1 cellular context compared by ENCODE assay signal in genomic region chr17:65557349-65558310, GRCh38.
TF ChIP-seq lines count a peak whose summit lies in the region.

No MANE protein-coding gene starts in this region.

TF ChIP-seq in HepG2, 621 proteins besides CTCF, POLR2A, EP300 and RAD21 (continued from another document and continues in another):
- TF ChIP-seq, protein P1, sequence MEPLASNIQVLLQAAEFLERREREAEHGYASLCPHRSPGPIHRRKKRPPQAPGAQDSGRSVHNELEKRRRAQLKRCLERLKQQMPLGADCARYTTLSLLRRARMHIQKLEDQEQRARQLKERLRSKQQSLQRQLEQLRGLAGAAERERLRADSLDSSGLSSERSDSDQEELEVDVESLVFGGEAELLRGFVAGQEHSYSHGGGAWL (CRISPR knock-in tag; IDR thresholded peaks at IDR 0.05): peak; percentile 43; the same call in 1 of the 2 replicates
- TF ChIP-seq, protein P2, sequence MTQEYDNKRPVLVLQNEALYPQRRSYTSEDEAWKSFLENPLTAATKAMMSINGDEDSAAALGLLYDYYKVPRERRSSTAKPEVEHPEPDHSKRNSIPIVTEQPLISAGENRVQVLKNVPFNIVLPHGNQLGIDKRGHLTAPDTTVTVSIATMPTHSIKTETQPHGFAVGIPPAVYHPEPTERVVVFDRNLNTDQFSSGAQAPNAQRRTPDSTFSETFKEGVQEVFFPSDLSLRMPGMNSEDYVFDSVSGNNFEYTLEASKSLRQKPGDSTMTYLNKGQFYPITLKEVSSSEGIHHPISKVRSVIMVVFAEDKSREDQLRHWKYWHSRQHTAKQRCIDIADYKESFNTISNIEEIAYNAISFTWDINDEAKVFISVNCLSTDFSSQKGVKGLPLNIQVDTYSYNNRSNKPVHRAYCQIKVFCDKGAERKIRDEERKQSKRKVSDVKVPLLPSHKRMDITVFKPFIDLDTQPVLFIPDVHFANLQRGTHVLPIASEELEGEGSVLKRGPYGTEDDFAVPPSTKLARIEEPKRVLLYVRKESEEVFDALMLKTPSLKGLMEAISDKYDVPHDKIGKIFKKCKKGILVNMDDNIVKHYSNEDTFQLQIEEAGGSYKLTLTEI (CRISPR knock-in tag; conservative IDR thresholded peaks at IDR 0.05): no peak
- TF ChIP-seq TCF12 (IDR thresholded peaks at IDR 0.05) (no peak), TCF12 (CRISPR knock-in tag; IDR thresholded peaks at IDR 0.05) (peak; percentile 85), ZNF160 (CRISPR knock-in tag; IDR thresholded peaks at IDR 0.05) (0 out of 2 replicates have a peak, but pooled peaks have one; percentile 55), ZBTB37 (CRISPR knock-in tag; IDR thresholded peaks at IDR 0.05) (peak; percentile 55), SYNCRIP (IDR thresholded peaks at IDR 0.05; ENCODE audit: insufficient read depth, low read depth, low read length) (no peak), ZNF501 (CRISPR knock-in tag; IDR thresholded peaks at IDR 0.05) (peak; percentile 83), NAIF1 (CRISPR knock-in tag; IDR thresholded peaks at IDR 0.05; ENCODE audit: borderline replicate concordance) (no peak; the same call in 1 of the 2 replicates), ZNF746 (CRISPR knock-in tag; IDR thresholded peaks at IDR 0.05) (peak; percentile 90; the same call in 1 of the 2 replicates), ZNF790 (CRISPR knock-in tag; IDR thresholded peaks at IDR 0.05; ENCODE audit: borderline replicate concordance) (no peak), ZBTB8A (CRISPR knock-in tag; IDR thresholded peaks at IDR 0.05; ENCODE audit: borderline replicate concordance, low read depth) (no peak), REL (CRISPR knock-in tag; conservative IDR thresholded peaks at IDR 0.05) (0 out of 2 replicates have a peak, but pooled peaks have one; percentile 45), JUND (CRISPR knock-in tag; IDR thresholded peaks at IDR 0.05) (peak; percentile 23), CREB1 (IDR thresholded peaks at IDR 0.05) (peak; percentile 29; the same call in 1 of the 2 replicates), CREB1 (CRISPR knock-in tag; IDR thresholded peaks at IDR 0.05) (peak; percentile 60; the same call in 1 of the 2 replicates), TFDP2 (CRISPR knock-in tag; IDR thresholded peaks at IDR 0.05) (no peak), ZNF598 (CRISPR knock-in tag; IDR thresholded peaks at IDR 0.05; ENCODE audit: borderline replicate concordance) (peak; percentile 78; the same call in 1 of the 2 replicates), ZSCAN22 (CRISPR knock-in tag; IDR thresholded peaks at IDR 0.05) (no peak), ADNP (CRISPR knock-in tag; IDR thresholded peaks at IDR 0.05) (no peak), ZNF468 (CRISPR knock-in tag; IDR thresholded peaks at IDR 0.05) (no peak), YEATS2 (CRISPR knock-in tag; IDR thresholded peaks at IDR 0.05; ENCODE audit: borderline replicate concordance) (peak; percentile 54; the same call in 1 of the 2 replicates), THAP11 (CRISPR knock-in tag; IDR thresholded peaks at IDR 0.05) (peak; percentile 69; the same call in 1 of the 2 replicates), ZNF546 (CRISPR knock-in tag; conservative IDR thresholded peaks at IDR 0.05) (no peak), DDIT3 (CRISPR knock-in tag; IDR thresholded peaks at IDR 0.05) (no peak), KLF13 (CRISPR knock-in tag; IDR thresholded peaks at IDR 0.05) (no peak), ZNF644 (CRISPR knock-in tag; IDR thresholded peaks at IDR 0.05; ENCODE audit: low read depth) (peak; percentile 65; the same call in 1 of the 2 replicates), TEAD2 (CRISPR knock-in tag; IDR thresholded peaks at IDR 0.05) (no peak), CBX2 (IDR thresholded peaks at IDR 0.05; ENCODE audit: low read depth, low read length) (no peak), CBX2 (CRISPR knock-in tag; IDR thresholded peaks at IDR 0.05; ENCODE audit: low read depth) (no peak), PPARG (CRISPR knock-in tag; conservative IDR thresholded peaks at IDR 0.05) (peak; percentile 83)
- TF ChIP-seq, protein P3, sequence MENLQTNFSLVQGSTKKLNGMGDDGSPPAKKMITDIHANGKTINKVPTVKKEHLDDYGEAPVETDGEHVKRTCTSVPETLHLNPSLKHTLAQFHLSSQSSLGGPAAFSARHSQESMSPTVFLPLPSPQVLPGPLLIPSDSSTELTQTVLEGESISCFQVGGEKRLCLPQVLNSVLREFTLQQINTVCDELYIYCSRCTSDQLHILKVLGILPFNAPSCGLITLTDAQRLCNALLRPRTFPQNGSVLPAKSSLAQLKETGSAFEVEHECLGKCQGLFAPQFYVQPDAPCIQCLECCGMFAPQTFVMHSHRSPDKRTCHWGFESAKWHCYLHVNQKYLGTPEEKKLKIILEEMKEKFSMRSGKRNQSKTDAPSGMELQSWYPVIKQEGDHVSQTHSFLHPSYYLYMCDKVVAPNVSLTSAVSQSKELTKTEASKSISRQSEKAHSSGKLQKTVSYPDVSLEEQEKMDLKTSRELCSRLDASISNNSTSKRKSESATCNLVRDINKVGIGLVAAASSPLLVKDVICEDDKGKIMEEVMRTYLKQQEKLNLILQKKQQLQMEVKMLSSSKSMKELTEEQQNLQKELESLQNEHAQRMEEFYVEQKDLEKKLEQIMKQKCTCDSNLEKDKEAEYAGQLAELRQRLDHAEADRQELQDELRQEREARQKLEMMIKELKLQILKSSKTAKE (CRISPR knock-in tag; IDR thresholded peaks at IDR 0.05; ENCODE audit: borderline replicate concordance): peak; percentile 94
- TF ChIP-seq, protein P4, sequence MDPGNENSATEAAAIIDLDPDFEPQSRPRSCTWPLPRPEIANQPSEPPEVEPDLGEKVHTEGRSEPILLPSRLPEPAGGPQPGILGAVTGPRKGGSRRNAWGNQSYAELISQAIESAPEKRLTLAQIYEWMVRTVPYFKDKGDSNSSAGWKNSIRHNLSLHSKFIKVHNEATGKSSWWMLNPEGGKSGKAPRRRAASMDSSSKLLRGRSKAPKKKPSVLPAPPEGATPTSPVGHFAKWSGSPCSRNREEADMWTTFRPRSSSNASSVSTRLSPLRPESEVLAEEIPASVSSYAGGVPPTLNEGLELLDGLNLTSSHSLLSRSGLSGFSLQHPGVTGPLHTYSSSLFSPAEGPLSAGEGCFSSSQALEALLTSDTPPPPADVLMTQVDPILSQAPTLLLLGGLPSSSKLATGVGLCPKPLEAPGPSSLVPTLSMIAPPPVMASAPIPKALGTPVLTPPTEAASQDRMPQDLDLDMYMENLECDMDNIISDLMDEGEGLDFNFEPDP (CRISPR knock-in tag; conservative IDR thresholded peaks at IDR 0.05): no peak
- TF ChIP-seq, protein P5, sequence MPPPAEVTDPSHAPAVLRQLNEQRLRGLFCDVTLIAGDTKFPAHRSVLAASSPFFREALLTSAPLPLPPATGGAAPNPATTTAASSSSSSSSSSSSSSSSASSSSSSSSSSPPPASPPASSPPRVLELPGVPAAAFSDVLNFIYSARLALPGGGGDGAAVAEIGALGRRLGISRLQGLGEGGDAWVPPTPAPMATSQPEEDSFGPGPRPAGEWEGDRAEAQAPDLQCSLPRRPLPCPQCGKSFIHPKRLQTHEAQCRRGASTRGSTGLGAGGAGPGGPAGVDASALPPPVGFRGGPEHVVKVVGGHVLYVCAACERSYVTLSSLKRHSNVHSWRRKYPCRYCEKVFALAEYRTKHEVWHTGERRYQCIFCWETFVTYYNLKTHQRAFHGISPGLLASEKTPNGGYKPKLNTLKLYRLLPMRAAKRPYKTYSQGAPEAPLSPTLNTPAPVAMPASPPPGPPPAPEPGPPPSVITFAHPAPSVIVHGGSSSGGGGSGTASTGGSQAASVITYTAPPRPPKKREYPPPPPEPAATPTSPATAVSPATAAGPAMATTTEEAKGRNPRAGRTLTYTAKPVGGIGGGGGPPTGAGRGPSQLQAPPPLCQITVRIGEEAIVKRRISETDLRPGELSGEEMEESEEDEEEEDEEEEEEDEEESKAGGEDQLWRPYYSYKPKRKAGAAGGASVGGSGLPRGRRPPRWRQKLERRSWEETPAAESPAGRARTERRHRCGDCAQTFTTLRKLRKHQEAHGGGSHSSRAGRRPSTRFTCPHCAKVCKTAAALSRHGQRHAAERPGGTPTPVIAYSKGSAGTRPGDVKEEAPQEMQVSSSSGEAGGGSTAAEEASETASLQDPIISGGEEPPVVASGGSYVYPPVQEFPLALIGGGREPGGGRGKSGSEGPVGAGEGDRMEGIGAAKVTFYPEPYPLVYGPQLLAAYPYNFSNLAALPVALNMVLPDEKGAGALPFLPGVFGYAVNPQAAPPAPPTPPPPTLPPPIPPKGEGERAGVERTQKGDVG (CRISPR knock-in tag; IDR thresholded peaks at IDR 0.05; ENCODE audit: borderline replicate concordance): no peak
- TF ChIP-seq, protein P6, sequence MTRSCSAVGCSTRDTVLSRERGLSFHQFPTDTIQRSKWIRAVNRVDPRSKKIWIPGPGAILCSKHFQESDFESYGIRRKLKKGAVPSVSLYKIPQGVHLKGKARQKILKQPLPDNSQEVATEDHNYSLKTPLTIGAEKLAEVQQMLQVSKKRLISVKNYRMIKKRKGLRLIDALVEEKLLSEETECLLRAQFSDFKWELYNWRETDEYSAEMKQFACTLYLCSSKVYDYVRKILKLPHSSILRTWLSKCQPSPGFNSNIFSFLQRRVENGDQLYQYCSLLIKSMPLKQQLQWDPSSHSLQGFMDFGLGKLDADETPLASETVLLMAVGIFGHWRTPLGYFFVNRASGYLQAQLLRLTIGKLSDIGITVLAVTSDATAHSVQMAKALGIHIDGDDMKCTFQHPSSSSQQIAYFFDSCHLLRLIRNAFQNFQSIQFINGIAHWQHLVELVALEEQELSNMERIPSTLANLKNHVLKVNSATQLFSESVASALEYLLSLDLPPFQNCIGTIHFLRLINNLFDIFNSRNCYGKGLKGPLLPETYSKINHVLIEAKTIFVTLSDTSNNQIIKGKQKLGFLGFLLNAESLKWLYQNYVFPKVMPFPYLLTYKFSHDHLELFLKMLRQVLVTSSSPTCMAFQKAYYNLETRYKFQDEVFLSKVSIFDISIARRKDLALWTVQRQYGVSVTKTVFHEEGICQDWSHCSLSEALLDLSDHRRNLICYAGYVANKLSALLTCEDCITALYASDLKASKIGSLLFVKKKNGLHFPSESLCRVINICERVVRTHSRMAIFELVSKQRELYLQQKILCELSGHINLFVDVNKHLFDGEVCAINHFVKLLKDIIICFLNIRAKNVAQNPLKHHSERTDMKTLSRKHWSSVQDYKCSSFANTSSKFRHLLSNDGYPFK (CRISPR knock-in tag; IDR thresholded peaks at IDR 0.05; ENCODE audit: borderline replicate concordance): no peak; the same call in 1 of the 2 replicates
- TF ChIP-seq, protein P7, sequence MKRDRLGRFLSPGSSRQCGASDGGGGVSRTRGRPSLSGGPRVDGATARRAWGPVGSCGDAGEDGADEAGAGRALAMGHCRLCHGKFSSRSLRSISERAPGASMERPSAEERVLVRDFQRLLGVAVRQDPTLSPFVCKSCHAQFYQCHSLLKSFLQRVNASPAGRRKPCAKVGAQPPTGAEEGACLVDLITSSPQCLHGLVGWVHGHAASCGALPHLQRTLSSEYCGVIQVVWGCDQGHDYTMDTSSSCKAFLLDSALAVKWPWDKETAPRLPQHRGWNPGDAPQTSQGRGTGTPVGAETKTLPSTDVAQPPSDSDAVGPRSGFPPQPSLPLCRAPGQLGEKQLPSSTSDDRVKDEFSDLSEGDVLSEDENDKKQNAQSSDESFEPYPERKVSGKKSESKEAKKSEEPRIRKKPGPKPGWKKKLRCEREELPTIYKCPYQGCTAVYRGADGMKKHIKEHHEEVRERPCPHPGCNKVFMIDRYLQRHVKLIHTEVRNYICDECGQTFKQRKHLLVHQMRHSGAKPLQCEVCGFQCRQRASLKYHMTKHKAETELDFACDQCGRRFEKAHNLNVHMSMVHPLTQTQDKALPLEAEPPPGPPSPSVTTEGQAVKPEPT (CRISPR knock-in tag; IDR thresholded peaks at IDR 0.05; ENCODE audit: low read depth): no peak
- TF ChIP-seq, protein P8, sequence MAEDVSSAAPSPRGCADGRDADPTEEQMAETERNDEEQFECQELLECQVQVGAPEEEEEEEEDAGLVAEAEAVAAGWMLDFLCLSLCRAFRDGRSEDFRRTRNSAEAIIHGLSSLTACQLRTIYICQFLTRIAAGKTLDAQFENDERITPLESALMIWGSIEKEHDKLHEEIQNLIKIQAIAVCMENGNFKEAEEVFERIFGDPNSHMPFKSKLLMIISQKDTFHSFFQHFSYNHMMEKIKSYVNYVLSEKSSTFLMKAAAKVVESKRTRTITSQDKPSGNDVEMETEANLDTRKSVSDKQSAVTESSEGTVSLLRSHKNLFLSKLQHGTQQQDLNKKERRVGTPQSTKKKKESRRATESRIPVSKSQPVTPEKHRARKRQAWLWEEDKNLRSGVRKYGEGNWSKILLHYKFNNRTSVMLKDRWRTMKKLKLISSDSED (CRISPR knock-in tag; IDR thresholded peaks at IDR 0.05): no peak
